ENCODE assay signal across 9 cellular contexts in the genomic region with DNA sequence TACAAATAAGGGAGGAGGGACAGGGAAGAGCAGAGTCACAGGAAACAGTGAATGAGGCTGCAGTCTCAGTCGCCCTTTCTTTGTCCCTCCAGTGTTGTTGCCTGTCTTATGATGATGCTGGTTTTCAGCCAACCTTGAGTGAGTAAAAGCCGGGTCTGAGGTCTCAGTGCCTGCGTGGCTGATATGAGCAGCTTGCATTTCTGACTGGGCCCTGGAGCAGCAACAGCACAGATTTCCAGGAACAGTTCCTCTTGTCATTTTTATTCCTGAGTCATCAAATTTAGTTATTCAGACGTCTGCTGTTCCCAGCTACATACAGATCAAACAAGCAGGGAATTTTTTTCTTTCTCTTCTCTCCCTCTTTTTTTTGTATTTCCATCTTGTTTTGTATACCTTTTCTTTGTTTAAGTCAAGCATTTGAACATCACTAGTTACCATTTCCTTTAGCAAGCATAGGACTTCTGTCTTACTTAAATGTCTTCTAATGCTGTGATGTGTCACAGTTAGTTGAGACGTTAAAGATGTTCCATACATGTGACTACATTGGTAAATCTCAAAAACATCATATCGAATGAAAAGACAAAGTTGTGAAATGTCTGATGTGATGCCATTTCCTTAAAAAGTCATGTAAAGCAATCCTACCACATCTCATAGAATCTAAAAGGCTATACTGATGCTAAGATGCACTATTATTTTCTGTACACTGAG. TPM values are rescaled to one million over a fixed set of nuclear protein-coding genes. Genes with fewer than 3 reads are reported as not detected.
DNase-seq lines count a peak whose midpoint lies in the region; ATAC-seq, FAIRE-seq and TF ChIP-seq lines count a peak whose summit lies in the region.
"Had no signal": no experiment of that assay in that cellular context is flagged by ENCODE, and none has a peak within 500 bp of the region (broad histone marks: within the 10 kb centered on the region; RNA-seq: fewer than 3 reads in every experiment).

No MANE protein-coding gene starts in this region.

- H3K23me2 ChIP-seq in H1 (ENCODE audit: low read depth, low read length), result no peaks in the 10 kb centered on the region

- no peak overlapping the region for H3K4ac ChIP-seq in H1 (replicated peaks; ENCODE audit: insufficient read length, low read depth, low read length)

- CTCF ChIA-PET in T-cell (lab: Charles Lee), result interaction anchor here in 1 of 2 donors (0.6 kb wide), 1 partner anchor 57 kb away, joined by 3 read pairs; no protein-coding TSS in a partner anchor
- CTCF ChIA-PET in H1 (lab: Charles Lee; ENCODE audit: partially characterized antibody), result interaction anchor here (0.6 kb wide), 1 partner anchor 201 kb away, joined by 3 read pairs; no protein-coding TSS in a partner anchor

- peak overlapping the region; percentile 88 to 89 for H3K27ac Mint-ChIP-seq in T-cell
- no peak overlapping the region for H3K27ac Mint-ChIP-seq in neural progenitor cell

- H4K5ac ChIP-seq in H1 (ENCODE audit: insufficient read length, low read depth, low read length), result no peak overlapping the region

- no peaks in the 10 kb centered on the region for H3K9me3 Mint-ChIP-seq in T-cell
- peaks cover 2% of the 10 kb centered on the region for H3K9me3 Mint-ChIP-seq in neural progenitor cell

- POLR2A ChIA-PET in T-cell (lab: Charles Lee), result no interaction called here
- POLR2A ChIA-PET in H1 (lab: Charles Lee; ENCODE audit: partially characterized antibody), result interaction anchor here (1.2 kb wide), 1 partner anchor 239 kb away, joined by 3 read pairs; a partner anchor contains a TSS

- H3K27ac ChIP-seq in H1 (ENCODE audit: low read depth, low read length) (peak overlapping the region; percentile 33; the same call in 1 of the 2 replicates), neural progenitor cell (no peak overlapping the region)

- no peak overlapping the region for H2BK120ac ChIP-seq in H1 (replicated peaks; ENCODE audit: low read depth, low read length)

- H3K14ac ChIP-seq in H1 (ENCODE audit: insufficient read length), result no peak overlapping the region

- H3K4me2 ChIP-seq in H1 (ENCODE audit: insufficient read depth in 1 of 2, low read depth in 2 of 2, low read length in 2 of 2) (peak overlapping the region; percentile 7 to 29; a peak in 1 of 4 replicates), neural progenitor cell (no peak overlapping the region)

- no peak overlapping the region for H3K23ac ChIP-seq in H1 (ENCODE audit: insufficient read length)

- H3K18ac ChIP-seq in H1 (ENCODE audit: extremely low read depth, low read length), result no peak overlapping the region

- peaks cover 32 to 38% (median 38%) of the 10 kb centered on the region in 3 donors for H3K4me1 Mint-ChIP-seq in T-cell
- H3K4me1 Mint-ChIP-seq in neural progenitor cell, result peaks cover 9% of the 10 kb centered on the region

- no peak for TF ChIP-seq EP300 in H1 (IDR thresholded peaks at IDR 0.05; ENCODE audit: borderline replicate concordance in 1 of 2, low read depth in 2 of 2, low read length in 2 of 2)

- H2BK5ac ChIP-seq in H1 (ENCODE audit: low read depth, low read length), result no peak overlapping the region

- 0 out of 2 replicates have a peak overlapping the region, but pooled peaks have one; percentile 13 for H2BK12ac ChIP-seq in H1 (ENCODE audit: low read depth, low read length)

- no peaks in the 10 kb centered on the region; the same call in 1 of the 2 replicates for H3K79me1 ChIP-seq in H1 (ENCODE audit: low read depth, low read length)

- H3K27me3 Mint-ChIP-seq in T-cell (peaks cover 0 to 1% of the 10 kb centered on the region in 2 donors), neural progenitor cell (ENCODE audit: insufficient read depth, low read depth) (no peaks in the 10 kb centered on the region)

- H4K91ac ChIP-seq in H1 (replicated peaks; ENCODE audit: insufficient read length, low read length), result no peak overlapping the region

- H3K36me3 Mint-ChIP-seq in T-cell, result peaks cover 4% of the 10 kb centered on the region
- H3K36me3 Mint-ChIP-seq in neural progenitor cell, result no peaks in the 10 kb centered on the region

- no peak for TF ChIP-seq RAD21 in H1 (IDR thresholded peaks at IDR 0.05 in 1 of 2, conservative IDR thresholded peaks at IDR 0.05 in 1 of 2; ENCODE audit: low read depth in 2 of 2, low read length in 2 of 2)

- no peak overlapping the region for H2BK20ac ChIP-seq in H1 (ENCODE audit: low read length)

- WGBS in H1 (ENCODE audit: extremely low coverage in 1 of 2, insufficient coverage in 1 of 2, insufficient read length in 1 of 2, insufficient replicate concordance in 2 of 2, low coverage in 1 of 2, low lambda C conversion rate in 2 of 2, missing lambda C conversion rate in 1 of 2), 2 experiments, result 72% methylated on average over 6 of the region's 6 CpGs; no CpG with 5 or more reads in 1 of the 2 experiments

- ATAC-seq in GM19324 (IDR thresholded peaks at IDR 0.05; ENCODE audit: low FRiP score, unreplicated experiment) (peak; percentile 65), T-cell (replicated peaks in 1 of 4) (peak; percentile 63 to 78 (median 73)), HG03039 (IDR thresholded peaks at IDR 0.05; ENCODE audit: unreplicated experiment) (no peak)

- H4K20me1 ChIP-seq in H1 (replicated peaks in 1 of 2; ENCODE audit: control insufficient read depth in 1 of 2, insufficient read depth in 2 of 2, low read length in 2 of 2) (no peaks in the 10 kb centered on the region), neural progenitor cell (ENCODE audit: low read depth) (no peaks in the 10 kb centered on the region)

- DNase-seq in T-cell (peak in 12 of 34 experiments; percentile 3 to 35 (median 8)), H1 (ENCODE audit: low read depth in 1 of 2, low spot score in 2 of 2) (no peak), neural progenitor cell (ENCODE audit: low spot score) (peak; percentile 12), frontal cortex (ENCODE audit: low spot score in 2 of 2) (no peak), DMS114 treated with DMSO at 0.1 percent for 48 hours (lab: John Stamatoyannopoulos, UW; ENCODE audit: unreplicated experiment) (no peak), DMS79 treated with DMSO at 0.1 percent for 48 hours (lab: John Stamatoyannopoulos, UW) (no peak)

- H3K9me3 ChIP-seq in H1 (ENCODE audit: insufficient read depth in 2 of 2, low read depth in 1 of 2, low read length in 1 of 2), result no peaks in the 10 kb centered on the region
- H3K9me3 ChIP-seq in neural progenitor cell (ENCODE audit: low read depth), result no peaks in the 10 kb centered on the region

- H3K56ac ChIP-seq in H1 (replicated peaks; ENCODE audit: insufficient read length, low read depth, low read length), result no peak overlapping the region

- no peak overlapping the region for H4K8ac ChIP-seq in H1 (ENCODE audit: extremely low read depth, insufficient read depth, low read length)

- H3K27me3 ChIP-seq in H1 (replicated peaks in 1 of 4; ENCODE audit: control insufficient read depth in 3 of 4, extremely low read depth in 1 of 4, insufficient read depth in 3 of 4, low read length in 3 of 4) (no peaks in the 10 kb centered on the region), neural progenitor cell (no peaks in the 10 kb centered on the region)

- H3K4me3 ChIP-seq in H1 (ENCODE audit: extremely low read depth in 1 of 4, insufficient read depth in 2 of 4, low read depth in 3 of 4, low read length in 4 of 4), result no peak overlapping the region
- no peak overlapping the region for H3K4me3 ChIP-seq in neural progenitor cell

- H2AFZ ChIP-seq in H1 (ENCODE audit: low read length) (peak overlapping the region; percentile 93), neural progenitor cell (replicated peaks) (peak overlapping the region; percentile 70)

- no peaks in the 10 kb centered on the region for H3K36me3 ChIP-seq in H1 (ENCODE audit: control insufficient read depth in 2 of 4, insufficient read depth in 4 of 4, low read length in 3 of 4)
- no peaks in the 10 kb centered on the region for H3K36me3 ChIP-seq in neural progenitor cell

- H3K4me3 Mint-ChIP-seq in T-cell, result peak overlapping the region; percentile 42 to 67 (median 62)
- no peak overlapping the region for H3K4me3 Mint-ChIP-seq in neural progenitor cell

- FAIRE-seq in H1 (lab: Jason Lieb, UNC), result no peak
- no peak for FAIRE-seq in frontal cortex (lab: Jason Lieb, UNC)
- FAIRE-seq: endothelial cell of umbilical vein had no signal

- TF ChIP-seq CTCF in H1 (IDR thresholded peaks at IDR 0.05; ENCODE audit: control extremely low read depth in 1 of 3, insufficient read depth in 1 of 3, low read depth in 1 of 3, low read length in 3 of 3), result no peak
- no peak for TF ChIP-seq CTCF in neural progenitor cell (IDR thresholded peaks at IDR 0.05)

- H3K79me2 ChIP-seq in H1 (ENCODE audit: control insufficient read depth in 1 of 2, insufficient read depth in 2 of 2, low read length in 2 of 2) (no peaks in the 10 kb centered on the region), neural progenitor cell (ENCODE audit: low read depth) (no peaks in the 10 kb centered on the region)

- H2AK5ac ChIP-seq in H1 (ENCODE audit: low read depth, low read length), result 0 out of 2 replicates have a peak overlapping the region, but pooled peaks have one; percentile 3

- H3F3A ChIP-seq in neural progenitor cell (ENCODE audit: low read depth), result no peaks in the 10 kb centered on the region

- H3K9ac ChIP-seq in H1 (replicated peaks in 1 of 4; ENCODE audit: extremely low read depth in 1 of 4, low read depth in 3 of 4, low read length in 3 of 4), result peak overlapping the region in 1 of 4 experiments; percentile 45; a peak in 1 of 7 replicates
- no peak overlapping the region for H3K9ac ChIP-seq in neural progenitor cell

- no peak overlapping the region for H2BK15ac ChIP-seq in H1 (ENCODE audit: low read length)

- no peak for TF ChIP-seq POLR2A in H1 (IDR thresholded peaks at IDR 0.05; ENCODE audit: control extremely low read depth in 1 of 2, low read depth in 2 of 2, low read length in 2 of 2)

- peaks cover 0 to 5% (median 4%) of the 10 kb centered on the region in 4 experiments; a peak in 4 of 7 replicates for H3K4me1 ChIP-seq in H1 (replicated peaks in 1 of 4; ENCODE audit: control insufficient read depth in 3 of 4, insufficient read depth in 4 of 4, low read length in 3 of 4)
- peaks cover 9% of the 10 kb centered on the region for H3K4me1 ChIP-seq in neural progenitor cell

TF ChIP-seq in H1, 55 proteins besides CTCF, POLR2A, EP300 and RAD21 (continues in another document):
- no peak for TF ChIP-seq EZH2 (IDR thresholded peaks at IDR 0.05; ENCODE audit: low read depth, low read length, severe bottlenecking)
- TF ChIP-seq TBP (IDR thresholded peaks at IDR 0.05; ENCODE audit: low read depth, low read length), result no peak
- TF ChIP-seq CREB1 (IDR thresholded peaks at IDR 0.05), result no peak

RNA-seq across cellular contexts. Expression of a gene that starts 26.6 kb away (rescaled TPM):
- total RNA-seq in T-cell, result 10 to 100 TPM; 10.2 to 16.5 (median 14.3) TPM
- total RNA-seq in H1 (2021; fragmentation: NEBNext Ultra II Directional; extraction: Animal tissue kit (Norgen Biotek cat#: 25700)), result 16.9 and 18.6 TPM in 2 replicates
- 14.6 and 23.2 TPM in 2 replicates for polyA plus RNA-seq in H1 (2011; rRNA removed)
- polyA plus RNA-seq in H1 (2011; cell fraction: cytosol; rRNA removed), result 10.5 TPM
- 6.5 TPM for polyA plus RNA-seq in H1 (2011; cell fraction: nucleus; rRNA removed)
- polyA plus RNA-seq in H1 (2012, experiment 1 of 2), result 7.9 to 9.1 TPM (median 8.7 TPM) in 4 replicates
- polyA plus RNA-seq in H1 (2012, experiment 2 of 2), result 6.6 TPM
- 20.1 TPM for polyA plus RNA-seq in H1 (2013, experiment 1 of 2)
- 23.7 TPM for polyA plus RNA-seq in H1 (2013, experiment 2 of 2)
- polyA minus RNA-seq in H1 (2011; rRNA and poly(A)+ RNA removed), result 29.9 and 30.4 TPM in 2 replicates
- 8.7 TPM for polyA minus RNA-seq in H1 (2011; cell fraction: cytosol; rRNA and poly(A)+ RNA removed)
- polyA minus RNA-seq in H1 (2011; cell fraction: nucleus; rRNA and poly(A)+ RNA removed), result 25.1 TPM
- total RNA-seq in neural progenitor cell (ENCODE audit: low replicate concordance), result 4.3 and 4.8 TPM in 2 replicates
- 11.0 TPM for total RNA-seq in frontal cortex
- total RNA-seq: endothelial cell of umbilical vein had no signal
- polyA plus RNA-seq: endothelial cell of umbilical vein had no signal
